In the genomic region with DNA sequence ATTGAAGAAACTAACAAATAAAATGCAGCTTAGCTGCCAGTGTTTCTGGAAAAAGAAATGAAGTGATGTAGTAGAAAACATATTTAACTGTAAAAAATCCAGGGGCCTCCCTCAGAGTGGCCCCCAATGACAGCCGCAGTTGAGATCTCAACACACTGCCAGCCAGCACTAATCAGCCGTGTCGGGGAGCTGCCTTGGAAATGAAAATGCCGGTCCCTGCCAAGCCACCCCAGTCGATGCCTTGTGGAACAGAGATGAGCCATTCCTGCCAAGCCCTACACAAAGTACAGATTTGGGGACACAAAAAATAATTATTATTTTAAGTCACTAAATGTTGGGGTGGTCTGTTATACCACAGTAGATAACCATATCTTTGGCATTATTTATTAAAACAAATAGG, we compare ENCODE assay signal across 20 cellular contexts.
"Had no signal": no experiment of that assay in that cellular context is flagged by ENCODE, and none has a peak within 500 bp of the region (broad histone marks: within the 10 kb centered on the region; RNA-seq: fewer than 3 reads in every experiment).

No MANE protein-coding gene starts in this region.

- H3K9me3 ChIP-seq: mucosa of descending colon, prostate gland, spleen, testis, tibial artery had no signal

- H3K27ac ChIP-seq: hepatocyte, prostate gland, skin epidermis, spleen, testis, tibial artery had no signal

- H3K27me3 Mint-ChIP-seq: effector memory CD8-positive, alpha-beta T cell; memory B cell; naive thymus-derived CD4-positive, alpha-beta T cell; stimulated activated memory B cell treated with anti-CD40 and anti-IgM and Interleukin-4, amounts not matched to agents 10 μg/mL and 1 μg/mL and 100 μg/mL, for 72 hours; type B pancreatic cell had no signal

- H3K36me3 Mint-ChIP-seq: memory B cell; naive thymus-derived CD4-positive, alpha-beta T cell; stimulated activated memory B cell treated with anti-CD40 and anti-IgM and Interleukin-4, amounts not matched to agents 10 μg/mL and 1 μg/mL and 100 μg/mL, for 72 hours; type B pancreatic cell had no signal

- H3K27me3 ChIP-seq: hepatocyte, spleen, testis, tibial artery had no signal

- H3K36me3 ChIP-seq: prostate gland, spleen, tibial artery had no signal

- H3K4me1 Mint-ChIP-seq: memory B cell; naive thymus-derived CD4-positive, alpha-beta T cell; nephron; stimulated activated memory B cell treated with anti-CD40 and anti-IgM and Interleukin-4, amounts not matched to agents 10 μg/mL and 1 μg/mL and 100 μg/mL, for 72 hours had no signal

- H3K4me1 ChIP-seq: prostate gland, spleen, testis, tibial artery had no signal

- H3K4me3 Mint-ChIP-seq: effector memory CD8-positive, alpha-beta T cell; memory B cell; naive thymus-derived CD4-positive, alpha-beta T cell; nephron; stimulated activated memory B cell treated with anti-CD40 and anti-IgM and Interleukin-4, amounts not matched to agents 10 μg/mL and 1 μg/mL and 100 μg/mL, for 72 hours; type B pancreatic cell had no signal

- H3K4me3 ChIP-seq: hepatocyte, lung, mucosa of descending colon, prostate gland, skin epidermis, spleen, testis, tibial artery had no signal

- ATAC-seq: effector memory CD8-positive, alpha-beta T cell; left lobe of liver; mucosa of descending colon; naive thymus-derived CD4-positive, alpha-beta T cell; right cardiac atrium; stimulated activated memory B cell treated with anti-CD40 and anti-IgM and Interleukin-4, amounts not matched to agents 10 μg/mL and 1 μg/mL and 100 μg/mL, for 72 hours; stimulated activated naive CD8-positive, alpha-beta T cell treated with anti-CD3 and anti-CD28 coated beads, Interleukin-15, Interleukin-2, amounts not matched to agents 100 U/mL and 50 U/mL, for 24 hours had no signal

- DNase-seq: cortex of kidney; effector memory CD8-positive, alpha-beta T cell; kidney; mucosa of descending colon; naive thymus-derived CD4-positive, alpha-beta T cell; right cardiac atrium; spleen; stimulated activated CD4-positive, alpha-beta T cell treated with anti-CD3 and anti-CD28 coated beads, Interleukin-4, amount 100 ng/mL, for 4 hours; stimulated activated naive CD8-positive, alpha-beta T cell treated with anti-CD3 and anti-CD28 coated beads, Interleukin-15, Interleukin-2, amounts not matched to agents 100 U/mL and 50 U/mL, for 24 hours; testis; tibial artery had no signal

- H3K27ac Mint-ChIP-seq: effector memory CD8-positive, alpha-beta T cell; memory B cell; naive thymus-derived CD4-positive, alpha-beta T cell; nephron; stimulated activated memory B cell treated with anti-CD40 and anti-IgM and Interleukin-4, amounts not matched to agents 10 μg/mL and 1 μg/mL and 100 μg/mL, for 72 hours; type B pancreatic cell had no signal

- H3K9me3 Mint-ChIP-seq: effector memory CD8-positive, alpha-beta T cell; memory B cell; naive thymus-derived CD4-positive, alpha-beta T cell; nephron; stimulated activated memory B cell treated with anti-CD40 and anti-IgM and Interleukin-4, amounts not matched to agents 10 μg/mL and 1 μg/mL and 100 μg/mL, for 72 hours; type B pancreatic cell had no signal
